1 cellular context compared by ENCODE assay signal in the genomic region with DNA sequence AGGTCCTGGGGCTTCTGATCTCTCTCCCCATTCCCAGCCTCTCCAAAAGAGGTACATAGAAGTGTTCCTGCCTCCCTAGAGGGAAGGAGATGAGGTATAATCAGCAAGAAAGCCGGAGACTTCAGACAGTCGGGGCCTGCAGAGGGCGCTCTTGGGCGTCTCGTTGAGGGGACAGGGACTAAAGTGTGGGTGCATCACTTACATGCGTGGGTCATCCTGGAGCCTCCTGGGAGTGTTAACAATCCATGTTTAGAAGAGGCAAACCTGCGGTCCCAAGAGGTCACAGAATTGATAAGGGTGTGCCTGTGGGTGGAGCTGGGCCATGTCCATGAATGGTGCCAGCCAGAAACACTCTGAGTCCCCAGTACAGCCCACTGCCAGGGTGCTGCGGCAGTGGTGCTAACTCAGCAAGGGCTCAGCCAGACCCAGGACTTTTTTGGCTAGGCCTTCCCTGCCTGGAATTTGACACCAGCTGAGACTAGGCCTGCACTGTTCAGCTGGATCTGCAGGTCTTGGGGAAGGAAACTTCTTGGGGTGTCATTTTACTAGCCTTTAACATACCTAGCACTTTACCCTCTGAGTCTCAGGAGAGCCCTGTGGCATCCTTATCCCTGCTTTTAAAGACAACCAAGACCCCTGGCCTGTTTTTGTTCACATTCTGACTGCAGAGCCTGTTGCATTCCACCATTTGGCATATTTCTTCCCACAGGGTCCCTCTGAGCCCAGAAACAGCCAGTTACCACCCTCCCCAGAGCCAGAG.
A peak's percentile ranks its signal among the peaks of the same experiment; 100 is the strongest.
TF ChIP-seq lines count a peak whose summit lies in the region.

No MANE protein-coding gene starts in this region.

TF ChIP-seq in HEK293, 187 proteins besides CTCF, POLR2A, EP300 and RAD21 (continued from another document):
- TF ChIP-seq, protein P1, sequence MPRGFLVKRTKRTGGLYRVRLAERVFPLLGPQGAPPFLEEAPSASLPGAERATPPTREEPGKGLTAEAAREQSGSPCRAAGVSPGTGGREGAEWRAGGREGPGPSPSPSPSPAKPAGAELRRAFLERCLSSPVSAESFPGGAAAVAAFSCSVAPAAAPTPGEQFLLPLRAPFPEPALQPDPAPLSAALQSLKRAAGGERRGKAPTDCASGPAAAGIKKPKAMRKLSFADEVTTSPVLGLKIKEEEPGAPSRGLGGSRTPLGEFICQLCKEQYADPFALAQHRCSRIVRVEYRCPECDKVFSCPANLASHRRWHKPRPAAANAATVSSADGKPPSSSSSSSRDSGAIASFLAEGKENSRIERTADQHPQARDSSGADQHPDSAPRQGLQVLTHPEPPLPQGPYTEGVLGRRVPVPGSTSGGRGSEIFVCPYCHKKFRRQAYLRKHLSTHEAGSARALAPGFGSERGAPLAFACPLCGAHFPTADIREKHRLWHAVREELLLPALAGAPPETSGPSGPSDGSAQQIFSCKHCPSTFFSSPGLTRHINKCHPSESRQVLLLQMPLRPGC (tag by site-specific recombination; IDR thresholded peaks at IDR 0.05), result no peak
- TF ChIP-seq ZNF654 (tag by site-specific recombination; IDR thresholded peaks at IDR 0.05; ENCODE audit: low read depth) (no peak; the same call in 1 of the 2 replicates), ZEB2 (tag by site-specific recombination; IDR thresholded peaks at IDR 0.05) (peak; percentile 50; the same call in 1 of the 2 replicates), ZNF366 (tag by site-specific recombination; conservative IDR thresholded peaks at IDR 0.05) (no peak), ZBTB1 (tag by site-specific recombination; IDR thresholded peaks at IDR 0.05) (no peak), ZBTB17 (tag by site-specific recombination; IDR thresholded peaks at IDR 0.05) (no peak; the same call in 1 of the 2 replicates), ZNF501 (tag by site-specific recombination; IDR thresholded peaks at IDR 0.05) (peak; percentile 66; the same call in 1 of the 2 replicates), ZNF843 (tag by site-specific recombination; IDR thresholded peaks at IDR 0.05) (no peak), FEZF1 (tag by site-specific recombination; IDR thresholded peaks at IDR 0.05) (no peak), HOXC10 (CRISPR knock-in tag; IDR thresholded peaks at IDR 0.05) (no peak), ZNF510 (tag by site-specific recombination; IDR thresholded peaks at IDR 0.05; ENCODE audit: insufficient replicate concordance) (no peak), ZNF600 (tag by site-specific recombination; IDR thresholded peaks at IDR 0.05) (peak; percentile 60; the same call in 1 of the 2 replicates), ZNF391 (tag by site-specific recombination; IDR thresholded peaks at IDR 0.05; ENCODE audit: borderline replicate concordance, low read depth) (no peak), BCL11B (tag by site-specific recombination; IDR thresholded peaks at IDR 0.05; ENCODE audit: low read depth) (no peak), SCRT1 (tag by site-specific recombination; IDR thresholded peaks at IDR 0.05; ENCODE audit: borderline replicate concordance) (peak; percentile 58; the same call in 1 of the 2 replicates), EGR2 (tag by site-specific recombination; IDR thresholded peaks at IDR 0.05; ENCODE audit: low read depth) (peak; percentile 75), ZNF701 (tag by site-specific recombination; IDR thresholded peaks at IDR 0.05) (no peak), ZXDB (tag by site-specific recombination; IDR thresholded peaks at IDR 0.05) (peak; percentile 42; the same call in 1 of the 2 replicates), ZNF585B (tag by site-specific recombination; IDR thresholded peaks at IDR 0.05) (no peak), PRDM1 (tag by site-specific recombination; IDR thresholded peaks at IDR 0.05) (no peak), ZNF140 (tag by site-specific recombination; IDR thresholded peaks at IDR 0.05) (no peak), ZNF473 (tag by site-specific recombination; IDR thresholded peaks at IDR 0.05) (no peak), ZNF530 (tag by site-specific recombination; IDR thresholded peaks at IDR 0.05; ENCODE audit: low read depth) (no peak), ZNF548 (tag by site-specific recombination; IDR thresholded peaks at IDR 0.05) (no peak), ZBTB8A (tag by site-specific recombination; IDR thresholded peaks at IDR 0.05) (no peak), ZNF157 (tag by site-specific recombination; IDR thresholded peaks at IDR 0.05) (no peak), ZNF335 (tag by site-specific recombination; conservative IDR thresholded peaks at IDR 0.05) (no peak), ZNF19 (tag by site-specific recombination; IDR thresholded peaks at IDR 0.05; ENCODE audit: low read depth) (no peak), ZFP37 (tag by site-specific recombination; IDR thresholded peaks at IDR 0.05) (0 out of 2 replicates have a peak, but pooled peaks have one; percentile 47), ZNF768 (tag by site-specific recombination; IDR thresholded peaks at IDR 0.05) (no peak), ZNF138 (tag by site-specific recombination; IDR thresholded peaks at IDR 0.05; ENCODE audit: borderline replicate concordance) (no peak)
- TF ChIP-seq, protein P2, sequence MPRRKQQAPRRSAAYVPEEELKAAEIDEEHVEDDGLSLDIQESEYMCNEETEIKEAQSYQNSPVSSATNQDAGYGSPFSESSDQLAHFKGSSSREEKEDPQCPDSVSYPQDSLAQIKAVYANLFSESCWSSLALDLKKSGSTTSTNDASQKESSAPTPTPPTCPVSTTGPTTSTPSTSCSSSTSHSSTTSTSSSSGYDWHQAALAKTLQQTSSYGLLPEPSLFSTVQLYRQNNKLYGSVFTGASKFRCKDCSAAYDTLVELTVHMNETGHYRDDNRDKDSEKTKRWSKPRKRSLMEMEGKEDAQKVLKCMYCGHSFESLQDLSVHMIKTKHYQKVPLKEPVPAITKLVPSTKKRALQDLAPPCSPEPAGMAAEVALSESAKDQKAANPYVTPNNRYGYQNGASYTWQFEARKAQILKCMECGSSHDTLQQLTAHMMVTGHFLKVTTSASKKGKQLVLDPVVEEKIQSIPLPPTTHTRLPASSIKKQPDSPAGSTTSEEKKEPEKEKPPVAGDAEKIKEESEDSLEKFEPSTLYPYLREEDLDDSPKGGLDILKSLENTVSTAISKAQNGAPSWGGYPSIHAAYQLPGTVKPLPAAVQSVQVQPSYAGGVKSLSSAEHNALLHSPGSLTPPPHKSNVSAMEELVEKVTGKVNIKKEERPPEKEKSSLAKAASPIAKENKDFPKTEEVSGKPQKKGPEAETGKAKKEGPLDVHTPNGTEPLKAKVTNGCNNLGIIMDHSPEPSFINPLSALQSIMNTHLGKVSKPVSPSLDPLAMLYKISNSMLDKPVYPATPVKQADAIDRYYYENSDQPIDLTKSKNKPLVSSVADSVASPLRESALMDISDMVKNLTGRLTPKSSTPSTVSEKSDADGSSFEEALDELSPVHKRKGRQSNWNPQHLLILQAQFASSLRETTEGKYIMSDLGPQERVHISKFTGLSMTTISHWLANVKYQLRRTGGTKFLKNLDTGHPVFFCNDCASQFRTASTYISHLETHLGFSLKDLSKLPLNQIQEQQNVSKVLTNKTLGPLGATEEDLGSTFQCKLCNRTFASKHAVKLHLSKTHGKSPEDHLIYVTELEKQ (tag by site-specific recombination; IDR thresholded peaks at IDR 0.05; ENCODE audit: borderline replicate concordance), result no peak
- TF ChIP-seq, protein P3, sequence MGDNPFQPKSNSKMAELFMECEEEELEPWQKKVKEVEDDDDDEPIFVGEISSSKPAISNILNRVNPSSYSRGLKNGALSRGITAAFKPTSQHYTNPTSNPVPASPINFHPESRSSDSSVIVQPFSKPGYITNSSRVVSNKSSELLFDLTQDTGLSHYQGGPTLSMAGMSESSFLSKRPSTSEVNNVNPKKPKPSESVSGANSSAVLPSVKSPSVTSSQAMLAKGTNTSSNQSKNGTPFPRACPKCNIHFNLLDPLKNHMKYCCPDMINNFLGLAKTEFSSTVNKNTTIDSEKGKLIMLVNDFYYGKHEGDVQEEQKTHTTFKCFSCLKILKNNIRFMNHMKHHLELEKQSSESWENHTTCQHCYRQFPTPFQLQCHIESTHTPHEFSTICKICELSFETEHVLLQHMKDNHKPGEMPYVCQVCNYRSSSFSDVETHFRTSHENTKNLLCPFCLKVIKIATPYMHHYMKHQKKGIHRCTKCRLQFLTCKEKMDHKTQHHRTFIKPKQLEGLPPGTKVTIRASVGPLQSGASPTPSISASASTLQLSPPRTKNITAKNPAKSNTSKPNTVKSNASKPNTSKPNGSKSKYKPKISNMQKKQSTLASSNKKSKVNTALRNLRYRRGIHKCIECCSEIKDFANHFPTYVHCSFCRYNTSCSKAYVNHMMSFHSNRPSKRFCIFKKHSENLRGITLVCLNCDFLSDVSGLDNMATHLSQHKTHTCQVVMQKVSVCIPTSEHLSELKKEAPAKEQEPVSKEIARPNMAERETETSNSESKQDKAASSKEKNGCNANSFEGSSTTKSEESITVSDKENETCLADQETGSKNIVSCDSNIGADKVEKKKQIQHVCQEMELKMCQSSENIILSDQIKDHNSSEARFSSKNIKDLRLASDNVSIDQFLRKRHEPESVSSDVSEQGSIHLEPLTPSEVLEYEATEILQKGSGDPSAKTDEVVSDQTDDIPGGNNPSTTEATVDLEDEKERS (tag by site-specific recombination; IDR thresholded peaks at IDR 0.05), result no peak
- TF ChIP-seq, protein P4, sequence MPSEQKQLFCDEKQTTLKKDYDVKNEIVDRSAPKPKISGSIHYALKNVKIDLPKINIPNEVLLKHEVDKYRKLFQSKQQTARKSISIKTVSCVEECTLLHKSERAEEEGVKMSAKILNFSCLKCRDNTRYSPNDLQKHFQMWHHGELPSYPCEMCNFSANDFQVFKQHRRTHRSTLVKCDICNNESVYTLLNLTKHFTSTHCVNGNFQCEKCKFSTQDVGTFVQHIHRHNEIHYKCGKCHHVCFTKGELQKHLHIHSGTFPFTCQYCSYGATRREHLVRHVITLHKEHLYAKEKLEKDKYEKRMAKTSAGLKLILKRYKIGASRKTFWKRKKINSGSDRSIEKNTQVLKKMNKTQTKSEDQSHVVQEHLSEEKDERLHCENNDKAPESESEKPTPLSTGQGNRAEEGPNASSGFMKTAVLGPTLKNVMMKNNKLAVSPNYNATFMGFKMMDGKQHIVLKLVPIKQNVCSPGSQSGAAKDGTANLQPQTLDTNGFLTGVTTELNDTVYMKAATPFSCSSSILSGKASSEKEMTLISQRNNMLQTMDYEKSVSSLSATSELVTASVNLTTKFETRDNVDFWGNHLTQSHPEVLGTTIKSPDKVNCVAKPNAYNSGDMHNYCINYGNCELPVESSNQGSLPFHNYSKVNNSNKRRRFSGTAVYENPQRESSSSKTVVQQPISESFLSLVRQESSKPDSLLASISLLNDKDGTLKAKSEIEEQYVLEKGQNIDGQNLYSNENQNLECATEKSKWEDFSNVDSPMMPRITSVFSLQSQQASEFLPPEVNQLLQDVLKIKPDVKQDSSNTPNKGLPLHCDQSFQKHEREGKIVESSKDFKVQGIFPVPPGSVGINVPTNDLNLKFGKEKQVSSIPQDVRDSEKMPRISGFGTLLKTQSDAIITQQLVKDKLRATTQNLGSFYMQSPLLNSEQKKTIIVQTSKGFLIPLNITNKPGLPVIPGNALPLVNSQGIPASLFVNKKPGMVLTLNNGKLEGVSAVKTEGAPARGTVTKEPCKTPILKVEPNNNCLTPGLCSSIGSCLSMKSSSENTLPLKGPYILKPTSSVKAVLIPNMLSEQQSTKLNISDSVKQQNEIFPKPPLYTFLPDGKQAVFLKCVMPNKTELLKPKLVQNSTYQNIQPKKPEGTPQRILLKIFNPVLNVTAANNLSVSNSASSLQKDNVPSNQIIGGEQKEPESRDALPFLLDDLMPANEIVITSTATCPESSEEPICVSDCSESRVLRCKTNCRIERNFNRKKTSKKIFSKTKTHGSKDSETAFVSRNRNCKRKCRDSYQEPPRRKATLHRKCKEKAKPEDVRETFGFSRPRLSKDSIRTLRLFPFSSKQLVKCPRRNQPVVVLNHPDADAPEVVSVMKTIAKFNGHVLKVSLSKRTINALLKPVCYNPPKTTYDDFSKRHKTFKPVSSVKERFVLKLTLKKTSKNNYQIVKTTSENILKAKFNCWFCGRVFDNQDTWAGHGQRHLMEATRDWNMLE (tag by site-specific recombination; conservative IDR thresholded peaks at IDR 0.05; ENCODE audit: low read depth), result no peak
- TF ChIP-seq, protein P5, sequence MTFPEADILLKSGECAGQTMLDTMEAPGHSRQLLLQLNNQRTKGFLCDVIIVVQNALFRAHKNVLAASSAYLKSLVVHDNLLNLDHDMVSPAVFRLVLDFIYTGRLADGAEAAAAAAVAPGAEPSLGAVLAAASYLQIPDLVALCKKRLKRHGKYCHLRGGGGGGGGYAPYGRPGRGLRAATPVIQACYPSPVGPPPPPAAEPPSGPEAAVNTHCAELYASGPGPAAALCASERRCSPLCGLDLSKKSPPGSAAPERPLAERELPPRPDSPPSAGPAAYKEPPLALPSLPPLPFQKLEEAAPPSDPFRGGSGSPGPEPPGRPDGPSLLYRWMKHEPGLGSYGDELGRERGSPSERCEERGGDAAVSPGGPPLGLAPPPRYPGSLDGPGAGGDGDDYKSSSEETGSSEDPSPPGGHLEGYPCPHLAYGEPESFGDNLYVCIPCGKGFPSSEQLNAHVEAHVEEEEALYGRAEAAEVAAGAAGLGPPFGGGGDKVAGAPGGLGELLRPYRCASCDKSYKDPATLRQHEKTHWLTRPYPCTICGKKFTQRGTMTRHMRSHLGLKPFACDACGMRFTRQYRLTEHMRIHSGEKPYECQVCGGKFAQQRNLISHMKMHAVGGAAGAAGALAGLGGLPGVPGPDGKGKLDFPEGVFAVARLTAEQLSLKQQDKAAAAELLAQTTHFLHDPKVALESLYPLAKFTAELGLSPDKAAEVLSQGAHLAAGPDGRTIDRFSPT (tag by site-specific recombination; IDR thresholded peaks at IDR 0.05), result peak; percentile 69
- TF ChIP-seq, protein P6, sequence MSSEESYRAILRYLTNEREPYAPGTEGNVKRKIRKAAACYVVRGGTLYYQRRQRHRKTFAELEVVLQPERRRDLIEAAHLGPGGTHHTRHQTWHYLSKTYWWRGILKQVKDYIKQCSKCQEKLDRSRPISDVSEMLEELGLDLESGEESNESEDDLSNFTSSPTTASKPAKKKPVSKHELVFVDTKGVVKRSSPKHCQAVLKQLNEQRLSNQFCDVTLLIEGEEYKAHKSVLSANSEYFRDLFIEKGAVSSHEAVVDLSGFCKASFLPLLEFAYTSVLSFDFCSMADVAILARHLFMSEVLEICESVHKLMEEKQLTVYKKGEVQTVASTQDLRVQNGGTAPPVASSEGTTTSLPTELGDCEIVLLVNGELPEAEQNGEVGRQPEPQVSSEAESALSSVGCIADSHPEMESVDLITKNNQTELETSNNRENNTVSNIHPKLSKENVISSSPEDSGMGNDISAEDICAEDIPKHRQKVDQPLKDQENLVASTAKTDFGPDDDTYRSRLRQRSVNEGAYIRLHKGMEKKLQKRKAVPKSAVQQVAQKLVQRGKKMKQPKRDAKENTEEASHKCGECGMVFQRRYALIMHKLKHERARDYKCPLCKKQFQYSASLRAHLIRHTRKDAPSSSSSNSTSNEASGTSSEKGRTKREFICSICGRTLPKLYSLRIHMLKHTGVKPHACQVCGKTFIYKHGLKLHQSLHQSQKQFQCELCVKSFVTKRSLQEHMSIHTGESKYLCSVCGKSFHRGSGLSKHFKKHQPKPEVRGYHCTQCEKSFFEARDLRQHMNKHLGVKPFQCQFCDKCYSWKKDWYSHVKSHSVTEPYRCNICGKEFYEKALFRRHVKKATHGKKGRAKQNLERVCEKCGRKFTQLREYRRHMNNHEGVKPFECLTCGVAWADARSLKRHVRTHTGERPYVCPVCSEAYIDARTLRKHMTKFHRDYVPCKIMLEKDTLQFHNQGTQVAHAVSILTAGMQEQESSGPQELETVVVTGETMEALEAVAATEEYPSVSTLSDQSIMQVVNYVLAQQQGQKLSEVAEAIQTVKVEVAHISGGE (tag by site-specific recombination; conservative IDR thresholded peaks at IDR 0.05; ENCODE audit: low read depth), result no peak
